Comparison of ENCODE assay signal across 1 cellular context in genomic region chr11:45035440-45035839, GRCh38.
TF ChIP-seq lines count a peak whose summit lies in the region.

No MANE protein-coding gene starts in this region.

TF ChIP-seq in WTC11, 78 proteins besides CTCF, POLR2A, EP300 and RAD21 (continued from another document):
- TF ChIP-seq STAT6 (CRISPR knock-in tag; conservative IDR thresholded peaks at IDR 0.05; ENCODE audit: low read depth) (no peak), MLX (CRISPR knock-in tag; IDR thresholded peaks at IDR 0.05) (no peak), NR3C1 (CRISPR knock-in tag; conservative IDR thresholded peaks at IDR 0.05; ENCODE audit: low read depth) (no peak), SOX15 (CRISPR knock-in tag; IDR thresholded peaks at IDR 0.05) (no peak), NFATC4 (CRISPR knock-in tag; IDR thresholded peaks at IDR 0.05) (no peak), SMAD4 (CRISPR knock-in tag; IDR thresholded peaks at IDR 0.05) (no peak)
